21 cellular contexts compared by ENCODE assay signal in genomic region chr1:8293641-8294169, GRCh38.
"Had no signal": no experiment of that assay in that cellular context is flagged by ENCODE, and none has a peak within 500 bp of the region (broad histone marks: within the 10 kb centered on the region; RNA-seq: fewer than 3 reads in every experiment).

No MANE protein-coding gene starts in this region.

- H3K4me1 ChIP-seq: heart left ventricle, SJSA1 had no signal

- H3K9me3 ChIP-seq: ascending aorta, heart left ventricle, neutrophil, SJSA1 had no signal

- H3K27me3 ChIP-seq: ascending aorta, heart left ventricle, neutrophil, SJSA1 had no signal

- DNase-seq: activated CD4-positive, alpha-beta T cell treated with anti-CD3 and anti-CD28 coated beads, Interleukin-2, amount 10 ng/mL, durations not matched to agents 7 days and 5 days; activated CD8-positive, alpha-beta memory T cell treated with anti-CD3 and anti-CD28 coated beads, Interleukin-2, amount 50 U/mL, for 4 hours; activated effector memory CD4-positive, alpha-beta T cell treated with Interleukin-2 at 50 U/mL for 16 hours; activated naive CD4-positive, alpha-beta T cell treated with anti-CD3 and anti-CD28 coated beads, Interleukin-2, amount 10 ng/mL, durations not matched to agents 7 days and 5 days; activated T-cell treated with anti-CD3 and anti-CD28 coated beads, Interleukin-2, amount 50 U/mL, for 4 hours; erythroblast; heart left ventricle; immature natural killer cell; mesendoderm; naive thymus-derived CD8-positive, alpha-beta T cell; posterior cingulate gyrus; retina; stimulated activated CD4-positive, alpha-beta T cell treated with anti-CD3 and anti-CD28 coated beads, Interleukin-2, amount 100 ng/mL, for 24 hours; stimulated activated naive CD8-positive, alpha-beta T cell treated with anti-CD3 and anti-CD28 coated beads, Interleukin-15, amount 100 ng/mL, for 72 hours had no signal

- ATAC-seq: activated CD4-positive, CD25-positive, alpha-beta regulatory T cell treated with anti-CD3 and anti-CD28 coated beads, Interleukin-2, amount 50 U/mL, for 24 hours; activated T-cell treated with anti-CD3 and anti-CD28 coated beads, Interleukin-2, amount 50 U/mL, for 4 hours; heart left ventricle; naive thymus-derived CD8-positive, alpha-beta T cell; stimulated activated naive CD8-positive, alpha-beta T cell treated with anti-CD3 and anti-CD28 coated beads, Interleukin-15, amount 100 ng/mL, for 72 hours had no signal

- H3K4me3 ChIP-seq: ascending aorta, coronary artery, heart left ventricle, SJSA1 had no signal

- H3K27ac ChIP-seq: ascending aorta, neutrophil, SJSA1 had no signal

- H3K36me3 ChIP-seq: ascending aorta, heart left ventricle, neutrophil, SJSA1 had no signal

- FAIRE-seq: endometrium, frontal cortex had no signal
